9 cellular contexts compared by ENCODE assay signal in genomic region chr2:171279983-171280790, GRCh38.
"Had no signal": no experiment of that assay in that cellular context is flagged by ENCODE, and none has a peak within 500 bp of the region (broad histone marks: within the 10 kb centered on the region; RNA-seq: fewer than 3 reads in every experiment).

No MANE protein-coding gene starts in this region.

- H3K4me1 ChIP-seq: pancreas, thyroid gland had no signal

- H3K27ac ChIP-seq: brain microvascular endothelial cell, pancreas, thyroid gland had no signal

- H3K36me3 ChIP-seq: brain microvascular endothelial cell, pancreas, thyroid gland had no signal

- H3K9me3 ChIP-seq: pancreas, thyroid gland had no signal

- H3K27me3 ChIP-seq: brain microvascular endothelial cell, pancreas, thyroid gland had no signal

- ATAC-seq: pancreas had no signal

- DNase-seq: amniotic stem cell; brain microvascular endothelial cell; endodermal cell; erythroblast; kidney glomerular epithelial cell; mesendoderm; pancreas; stimulated activated CD4-positive, alpha-beta T cell treated with anti-CD3 and anti-CD28 coated beads, Interleukin-15, amount 100 ng/mL, for 24 hours; thyroid gland had no signal

- H3K4me3 ChIP-seq: pancreas, thyroid gland had no signal
